ENCODE assay signal across 21 cellular contexts in the genomic region with DNA sequence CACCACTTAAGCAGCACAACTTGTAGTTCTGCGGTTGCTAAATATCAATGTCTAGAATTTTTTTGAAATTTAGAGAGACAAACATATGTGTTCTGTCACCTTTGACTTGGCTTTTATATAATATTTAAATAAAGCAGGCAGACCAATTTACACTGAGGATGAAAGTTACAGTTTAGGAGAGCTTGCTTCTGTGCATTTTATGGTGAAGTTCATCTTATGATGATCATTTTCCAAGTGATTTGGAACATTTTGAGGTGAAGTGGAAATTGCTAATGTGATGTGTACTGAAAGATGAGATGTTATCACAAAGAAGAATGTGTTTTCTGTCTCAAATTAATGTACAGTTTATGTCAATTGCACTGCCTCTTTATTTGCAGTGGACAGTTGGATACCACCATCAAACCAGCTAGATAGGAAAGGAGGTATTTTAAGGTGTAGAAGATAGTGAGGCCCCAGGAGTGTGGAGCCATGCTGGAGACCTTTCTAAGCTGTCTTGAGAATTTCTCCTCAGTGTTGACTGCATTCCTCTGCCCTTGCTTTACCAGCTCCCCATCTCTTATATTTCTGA.
"Had no signal": no experiment of that assay in that cellular context is flagged by ENCODE, and none has a peak within 500 bp of the region (broad histone marks: within the 10 kb centered on the region; RNA-seq: fewer than 3 reads in every experiment).

No MANE protein-coding gene starts in this region.

- H3K27ac Mint-ChIP-seq: activated naive CD8-positive, alpha-beta T cell treated with anti-CD3 and anti-CD28 coated beads, Interleukin-2, amount 10 ng/mL, durations not matched to agents 7 days and 5 days; dendritic cell treated with granulocyte-macrophage colony-stimulating factor and Interleukin-4, amounts not matched to agents 40 ng/mL and 50 ng/mL, for 4 days; mesothelial cell of epicardium; neural progenitor cell; stimulated activated memory B cell treated with anti-CD40 and anti-IgM and Interleukin-4, amounts not matched to agents 10 μg/mL and 1 μg/mL and 100 μg/mL, for 72 hours had no signal

- H3K4me1 ChIP-seq: lower lobe of right lung, vagina had no signal

- H3K27ac ChIP-seq: brain microvascular endothelial cell, epithelial cell of prostate, heart left ventricle, lower lobe of right lung, neural progenitor cell, ovary, transverse colon, vagina had no signal

- H3K4me3 Mint-ChIP-seq: activated naive CD8-positive, alpha-beta T cell treated with anti-CD3 and anti-CD28 coated beads, Interleukin-2, amount 10 ng/mL, durations not matched to agents 7 days and 5 days; dendritic cell treated with granulocyte-macrophage colony-stimulating factor and Interleukin-4, amounts not matched to agents 40 ng/mL and 50 ng/mL, for 4 days; mesothelial cell of epicardium; neural progenitor cell; stimulated activated memory B cell treated with anti-CD40 and anti-IgM and Interleukin-4, amounts not matched to agents 10 μg/mL and 1 μg/mL and 100 μg/mL, for 72 hours had no signal

- FAIRE-seq: frontal cortex, islet of Langerhans had no signal

- H3K27me3 ChIP-seq: brain microvascular endothelial cell, heart left ventricle, neural progenitor cell, ovary, transverse colon, vagina had no signal

- H3K4me3 ChIP-seq: heart left ventricle, lower lobe of right lung, neural progenitor cell, ovary, transverse colon, vagina had no signal

- DNase-seq: activated gamma-delta T cell; activated naive CD8-positive, alpha-beta T cell treated with anti-CD3 and anti-CD28 coated beads, Interleukin-2, amount 10 ng/mL, durations not matched to agents 7 days and 5 days; anterior cingulate cortex; brain microvascular endothelial cell; heart left ventricle; left colon; lower lobe of right lung; ovary; stimulated activated CD4-positive, alpha-beta T cell treated with anti-CD3 and anti-CD28 coated beads, Interleukin-12 subunit alpha, Interleukin-12 subunit beta, amount 100 ng/mL, for 4 hours; stimulated activated CD4-positive, alpha-beta T cell treated with anti-CD3 and anti-CD28 coated beads, Interleukin-2, amount 100 ng/mL, for 24 hours; substantia nigra; SW 1271; transverse colon had no signal

- H3K27me3 Mint-ChIP-seq: activated naive CD8-positive, alpha-beta T cell treated with anti-CD3 and anti-CD28 coated beads, Interleukin-2, amount 10 ng/mL, durations not matched to agents 7 days and 5 days; dendritic cell treated with granulocyte-macrophage colony-stimulating factor and Interleukin-4, amounts not matched to agents 40 ng/mL and 50 ng/mL, for 4 days; stimulated activated memory B cell treated with anti-CD40 and anti-IgM and Interleukin-4, amounts not matched to agents 10 μg/mL and 1 μg/mL and 100 μg/mL, for 72 hours had no signal

- H3K9me3 ChIP-seq: heart left ventricle, lower lobe of right lung, ovary, transverse colon, vagina had no signal

- H3K9me3 Mint-ChIP-seq: activated naive CD8-positive, alpha-beta T cell treated with anti-CD3 and anti-CD28 coated beads, Interleukin-2, amount 10 ng/mL, durations not matched to agents 7 days and 5 days; dendritic cell treated with granulocyte-macrophage colony-stimulating factor and Interleukin-4, amounts not matched to agents 40 ng/mL and 50 ng/mL, for 4 days; mesothelial cell of epicardium; neural progenitor cell; stimulated activated memory B cell treated with anti-CD40 and anti-IgM and Interleukin-4, amounts not matched to agents 10 μg/mL and 1 μg/mL and 100 μg/mL, for 72 hours had no signal

- H3K4me1 Mint-ChIP-seq: stimulated activated memory B cell treated with anti-CD40 and anti-IgM and Interleukin-4, amounts not matched to agents 10 μg/mL and 1 μg/mL and 100 μg/mL, for 72 hours had no signal

- ATAC-seq: heart left ventricle; lower lobe of right lung; stimulated activated memory B cell treated with anti-CD40 and anti-IgM and Interleukin-4, amounts not matched to agents 10 μg/mL and 1 μg/mL and 100 μg/mL, for 72 hours had no signal
